18 cellular contexts compared by ENCODE assay signal in genomic region chr3:133935843-133936825, GRCh38.
"Had no signal": no experiment of that assay in that cellular context is flagged by ENCODE, and none has a peak within 500 bp of the region (broad histone marks: within the 10 kb centered on the region; RNA-seq: fewer than 3 reads in every experiment).

No MANE protein-coding gene starts in this region.

- H3K9me3 ChIP-seq: upper lobe of left lung had no signal

- H3K4me3 Mint-ChIP-seq: activated T-cell treated with anti-CD3 and anti-CD28 coated beads, Interleukin-2, amount 50 U/mL, for 72 hours had no signal

- H3K4me3 ChIP-seq: skin epidermis, upper lobe of left lung had no signal

- ATAC-seq: activated naive CD4-positive, alpha-beta T cell treated with anti-CD3 and anti-CD28 coated beads, Interleukin-2, amount 50 U/mL, for 72 hours; activated T-cell treated with anti-CD3 and anti-CD28 coated beads, Interleukin-2, amount 50 U/mL, for 72 hours; SK-N-SH treated with all-trans-retinoic acid at 6 μM for 48 hours; stimulated activated naive CD8-positive, alpha-beta T cell treated with anti-CD3 and anti-CD28 coated beads, Interleukin-15, Interleukin-2, amounts not matched to agents 100 U/mL and 50 U/mL, for 24 hours had no signal

- H3K27ac ChIP-seq: epithelial cell of prostate, skin epidermis had no signal

- DNase-seq: activated CD4-positive, alpha-beta T cell treated with anti-CD3 and anti-CD28 coated beads, Interleukin-2, amount 50 U/mL, for 4 hours; activated CD4-positive, CD25-positive, alpha-beta regulatory T cell treated with anti-CD3 and anti-CD28 coated beads, Interleukin-2, amount 50 U/mL, for 72 hours; activated gamma-delta T cell; activated T-cell treated with anti-CD3 and anti-CD28 coated beads, Interleukin-2, amount 50 U/mL, for 72 hours; central memory CD4-positive, alpha-beta T cell; effector memory CD4-positive, alpha-beta T cell; kidney glomerular epithelial cell; mesendoderm; stimulated activated CD4-positive, alpha-beta T cell treated with anti-CD3 and anti-CD28 coated beads, Interleukin-4, amount 100 ng/mL, for 4 hours; stimulated activated CD8-positive, alpha-beta memory T cell treated with anti-CD3 and anti-CD28 coated beads, Interleukin-4, amount 100 ng/mL, for 48 hours; stimulated activated naive CD8-positive, alpha-beta T cell treated with anti-CD3 and anti-CD28 coated beads, Interleukin-15, Interleukin-2, amounts not matched to agents 100 U/mL and 50 U/mL, for 24 hours; T-helper 1 cell; T1000; upper lobe of left lung had no signal

- H3K9me3 Mint-ChIP-seq: activated naive CD4-positive, alpha-beta T cell treated with anti-CD3 and anti-CD28 coated beads, Interleukin-2, amount 50 U/mL, for 72 hours; activated T-cell treated with anti-CD3 and anti-CD28 coated beads, Interleukin-2, amount 50 U/mL, for 72 hours had no signal

- H3K27me3 ChIP-seq: upper lobe of left lung had no signal

- H3K27ac Mint-ChIP-seq: activated T-cell treated with anti-CD3 and anti-CD28 coated beads, Interleukin-2, amount 50 U/mL, for 72 hours had no signal

- H3K36me3 Mint-ChIP-seq: activated naive CD4-positive, alpha-beta T cell treated with anti-CD3 and anti-CD28 coated beads, Interleukin-2, amount 50 U/mL, for 72 hours had no signal
